Comparison of ENCODE assay signal across 27 cellular contexts in the genomic region with DNA sequence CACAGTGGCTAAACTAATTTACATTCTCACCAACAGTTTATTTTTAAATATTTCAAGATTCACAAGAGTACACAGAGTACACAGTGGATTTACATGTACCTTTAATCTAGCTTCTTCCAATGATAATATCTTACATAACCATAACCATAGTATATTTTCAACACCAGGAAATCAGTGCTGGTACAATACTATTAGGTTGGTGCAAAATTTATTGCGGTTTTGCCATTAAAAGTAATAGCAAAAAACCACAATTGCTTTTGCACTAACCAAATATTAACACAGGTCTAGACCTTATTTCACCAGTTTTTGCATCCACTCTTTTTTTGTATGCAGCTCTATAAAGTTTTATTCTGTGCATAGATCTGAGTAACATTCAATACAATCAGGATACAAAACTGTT.
"Had no signal": no experiment of that assay in that cellular context is flagged by ENCODE, and none has a peak within 500 bp of the region (broad histone marks: within the 10 kb centered on the region; RNA-seq: fewer than 3 reads in every experiment).

No MANE protein-coding gene starts in this region.

- H3K36me3 ChIP-seq: stomach, suprapubic skin, thoracic aorta, thyroid gland, tibial artery, tibial nerve, transverse colon, upper lobe of left lung, upper lobe of right lung, uterus, vagina had no signal

- ATAC-seq: stimulated activated effector memory CD8-positive, alpha-beta T cell treated with anti-CD3 and anti-CD28 coated beads, Interleukin-12 subunit alpha, Interleukin-12 subunit beta, amount 100 ng/mL, for 72 hours; stimulated activated memory B cell treated with anti-CD40 and anti-IgM and Interleukin-4, amounts not matched to agents 10 μg/mL and 1 μg/mL and 100 μg/mL, for 72 hours; stimulated activated naive B cell treated with anti-CD40 and anti-IgM and Interleukin-4, amounts not matched to agents 10 μg/mL and 1 μg/mL and 100 μg/mL, for 72 hours; stimulated activated naive CD8-positive, alpha-beta T cell treated with anti-CD3 and anti-CD28 coated beads, Interleukin-15, amount 100 ng/mL, for 72 hours; stimulated activated naive CD8-positive, alpha-beta T cell treated with anti-CD3 and anti-CD28 coated beads, Interleukin-15, Interleukin-2, amounts not matched to agents 100 U/mL and 50 U/mL, for 24 hours; upper lobe of right lung had no signal

- H3K27me3 ChIP-seq: stomach, suprapubic skin, testis, thyroid gland, tibial artery, tibial nerve, transverse colon, upper lobe of left lung, upper lobe of right lung, uterus, vagina had no signal

- DNase-seq: stimulated activated CD4-positive, alpha-beta T cell treated with anti-CD3 and anti-CD28 coated beads, Interleukin-2, amount 100 ng/mL, for 48 hours; stimulated activated CD4-positive, alpha-beta T cell treated with anti-CD3 and anti-CD28 coated beads, Interleukin-4, amount 100 ng/mL, for 1 hour; stimulated activated CD4-positive, alpha-beta T cell treated with anti-CD3 and anti-CD28 coated beads, Interleukin-4, amount 100 ng/mL, for 24 hours; stimulated activated CD4-positive, alpha-beta T cell treated with anti-CD3 and anti-CD28 coated beads, Interleukin-4, amount 100 ng/mL, for 4 hours; stimulated activated CD8-positive, alpha-beta memory T cell treated with anti-CD3 and anti-CD28 coated beads, Interleukin-4, amount 100 ng/mL, for 48 hours; stimulated activated naive B cell treated with anti-CD40 and anti-IgM and Interleukin-4, amounts not matched to agents 10 μg/mL and 1 μg/mL and 100 μg/mL, for 72 hours; stimulated activated naive CD4-positive, alpha-beta T cell; stimulated activated naive CD4-positive, alpha-beta T cell treated with Interleukin-2 at 50 U/mL for 16 hours; stimulated activated naive CD8-positive, alpha-beta T cell treated with anti-CD3 and anti-CD28 coated beads, Interleukin-15, amount 100 ng/mL, for 72 hours; stimulated activated naive CD8-positive, alpha-beta T cell treated with anti-CD3 and anti-CD28 coated beads, Interleukin-15, Interleukin-2, amounts not matched to agents 100 U/mL and 50 U/mL, for 24 hours; stomach; substantia nigra; testis; thyroid gland; tibial artery; transverse colon; trophoblast cell; upper lobe of left lung; upper lobe of right lung; uterus had no signal

- H3K27ac ChIP-seq: stomach, suprapubic skin, testis, thoracic aorta, thyroid gland, tibial artery, tibial nerve, transverse colon, upper lobe of left lung, upper lobe of right lung, uterus, vagina had no signal

- H3K4me1 ChIP-seq: suprapubic skin, testis, transverse colon, upper lobe of left lung, upper lobe of right lung, uterus, vagina had no signal

- FAIRE-seq: urothelium cell line had no signal

- H3K9me3 ChIP-seq: stomach, suprapubic skin, testis, thoracic aorta, thyroid gland, tibial artery, tibial nerve, transverse colon, upper lobe of left lung, upper lobe of right lung, uterus, vagina had no signal

- H3K4me3 ChIP-seq: stomach, suprapubic skin, testis, thoracic aorta, thyroid gland, tibial artery, tibial nerve, transverse colon, upper lobe of left lung, upper lobe of right lung, uterus, vagina had no signal
